11 cellular contexts compared by ENCODE assay signal in genomic region chr22:33327348-33327860, GRCh38.
DNase-seq lines count a peak whose midpoint lies in the region.
"Had no signal": no experiment of that assay in that cellular context is flagged by ENCODE, and none has a peak within 500 bp of the region (broad histone marks: within the 10 kb centered on the region; RNA-seq: fewer than 3 reads in every experiment).

No MANE protein-coding gene starts in this region.

- no peak overlapping the region for H3K9ac ChIP-seq in BLaER1

- H3K4me1 ChIP-seq in BLaER1, result peaks cover 52% of the 10 kb centered on the region

- POLR2A ChIA-PET in activated CD4-positive, alpha-beta memory T cell treated with anti-CD3 and anti-CD28 coated beads for 36 hours (lab: Charles Lee), result no interaction called here

- H3K27me3 ChIP-seq in BLaER1, result no peaks in the 10 kb centered on the region

- peak overlapping the region; percentile 79 for H3K4me2 ChIP-seq in BLaER1

- 0 out of 2 replicates have a peak overlapping the region, but pooled peaks have one; percentile 67 for H3K27ac ChIP-seq in BLaER1

- DNase-seq in Daoy (ENCODE audit: low read depth) (peak; percentile 41), astrocyte of the hippocampus (ENCODE audit: low read depth, low spot score) (peak; percentile 31), renal cortical epithelial cell (ENCODE audit: low read depth) (peak; percentile 29), NCI-H187 treated with DMSO at 0.1 percent for 48 hours (lab: John Stamatoyannopoulos, UW) (no peak)
- DNase-seq in activated CD4-positive, alpha-beta memory T cell treated with anti-CD3 and anti-CD28 coated beads for 36 hours, result no peak
- DNase-seq in activated CD4-positive, CD25-positive, alpha-beta regulatory T cell treated with anti-CD3 and anti-CD28 coated beads, Interleukin-2, amount 50 U/mL, for 72 hours, result no peak
- DNase-seq: C1 segment of cervical spinal cord; CD4-positive, alpha-beta T cell; GDM1 had no signal

- H4K20me1 ChIP-seq in BLaER1, result no peaks in the 10 kb centered on the region

- no peaks in the 10 kb centered on the region for H3K4me1 Mint-ChIP-seq in activated CD4-positive, alpha-beta memory T cell treated with anti-CD3 and anti-CD28 coated beads for 36 hours (ENCODE audit: low read depth)

- intact Hi-C loops in activated CD4-positive, alpha-beta memory T cell treated with anti-CD3 and anti-CD28 coated beads for 36 hours (cut with micrococcal nuclease), result no loop called here

- H3K36me3 ChIP-seq in BLaER1, result peaks cover 8% of the 10 kb centered on the region; the same call in 1 of the 2 replicates
- H3K36me3 ChIP-seq: HAP-1 had no signal

- H3K27ac Mint-ChIP-seq in activated CD4-positive, alpha-beta memory T cell treated with anti-CD3 and anti-CD28 coated beads for 36 hours, result no peak overlapping the region
- H3K27ac Mint-ChIP-seq: CD4-positive, alpha-beta T cell had no signal

- H3K9me3 Mint-ChIP-seq in activated CD4-positive, alpha-beta memory T cell treated with anti-CD3 and anti-CD28 coated beads for 36 hours, result no peaks in the 10 kb centered on the region
- H3K9me3 Mint-ChIP-seq: CD4-positive, alpha-beta T cell had no signal

- H3K4me3 ChIP-seq in BLaER1, result no peak overlapping the region
- H3K4me3 ChIP-seq: HAP-1 had no signal

- H3K9me3 ChIP-seq in BLaER1, result no peaks in the 10 kb centered on the region

- CTCF ChIA-PET in activated CD4-positive, alpha-beta memory T cell treated with anti-CD3 and anti-CD28 coated beads for 36 hours (lab: Charles Lee), result interaction anchor here (0.5 kb wide), 1 partner anchor 253 kb away, joined by 3 read pairs; no protein-coding TSS in a partner anchor

- H3K36me3 Mint-ChIP-seq in activated CD4-positive, alpha-beta memory T cell treated with anti-CD3 and anti-CD28 coated beads for 36 hours, result no peaks in the 10 kb centered on the region

- H3K4me3 Mint-ChIP-seq in activated CD4-positive, alpha-beta memory T cell treated with anti-CD3 and anti-CD28 coated beads for 36 hours, result no peak overlapping the region
- H3K4me3 Mint-ChIP-seq: CD4-positive, alpha-beta T cell had no signal

- H3K27me3 Mint-ChIP-seq in activated CD4-positive, alpha-beta memory T cell treated with anti-CD3 and anti-CD28 coated beads for 36 hours, result no peaks in the 10 kb centered on the region

Comparison
In these comparisons a context has a peak if more than half of its experiments do, and no peak if none do; other contexts are left out.
1. DNase-seq: peak in Daoy (single experiment), astrocyte of the hippocampus (single experiment) and renal cortical epithelial cell (single experiment); none in activated CD4-positive, alpha-beta memory T cell treated with anti-CD3 and anti-CD28 coated beads for 36 hours (single experiment), NCI-H187 treated with DMSO at 0.1 percent for 48 hours (single experiment) and activated CD4-positive, CD25-positive, alpha-beta regulatory T cell treated with anti-CD3 and anti-CD28 coated beads, Interleukin-2, amount 50 U/mL, for 72 hours (single experiment).